In genomic region chr2:208265807-208266640, GRCh38 we compare ENCODE assay signal across 1 cellular context.
A peak's percentile ranks its signal among the peaks of the same experiment; 100 is the strongest.
TF ChIP-seq lines count a peak whose summit lies in the region.

A gene with protein sequence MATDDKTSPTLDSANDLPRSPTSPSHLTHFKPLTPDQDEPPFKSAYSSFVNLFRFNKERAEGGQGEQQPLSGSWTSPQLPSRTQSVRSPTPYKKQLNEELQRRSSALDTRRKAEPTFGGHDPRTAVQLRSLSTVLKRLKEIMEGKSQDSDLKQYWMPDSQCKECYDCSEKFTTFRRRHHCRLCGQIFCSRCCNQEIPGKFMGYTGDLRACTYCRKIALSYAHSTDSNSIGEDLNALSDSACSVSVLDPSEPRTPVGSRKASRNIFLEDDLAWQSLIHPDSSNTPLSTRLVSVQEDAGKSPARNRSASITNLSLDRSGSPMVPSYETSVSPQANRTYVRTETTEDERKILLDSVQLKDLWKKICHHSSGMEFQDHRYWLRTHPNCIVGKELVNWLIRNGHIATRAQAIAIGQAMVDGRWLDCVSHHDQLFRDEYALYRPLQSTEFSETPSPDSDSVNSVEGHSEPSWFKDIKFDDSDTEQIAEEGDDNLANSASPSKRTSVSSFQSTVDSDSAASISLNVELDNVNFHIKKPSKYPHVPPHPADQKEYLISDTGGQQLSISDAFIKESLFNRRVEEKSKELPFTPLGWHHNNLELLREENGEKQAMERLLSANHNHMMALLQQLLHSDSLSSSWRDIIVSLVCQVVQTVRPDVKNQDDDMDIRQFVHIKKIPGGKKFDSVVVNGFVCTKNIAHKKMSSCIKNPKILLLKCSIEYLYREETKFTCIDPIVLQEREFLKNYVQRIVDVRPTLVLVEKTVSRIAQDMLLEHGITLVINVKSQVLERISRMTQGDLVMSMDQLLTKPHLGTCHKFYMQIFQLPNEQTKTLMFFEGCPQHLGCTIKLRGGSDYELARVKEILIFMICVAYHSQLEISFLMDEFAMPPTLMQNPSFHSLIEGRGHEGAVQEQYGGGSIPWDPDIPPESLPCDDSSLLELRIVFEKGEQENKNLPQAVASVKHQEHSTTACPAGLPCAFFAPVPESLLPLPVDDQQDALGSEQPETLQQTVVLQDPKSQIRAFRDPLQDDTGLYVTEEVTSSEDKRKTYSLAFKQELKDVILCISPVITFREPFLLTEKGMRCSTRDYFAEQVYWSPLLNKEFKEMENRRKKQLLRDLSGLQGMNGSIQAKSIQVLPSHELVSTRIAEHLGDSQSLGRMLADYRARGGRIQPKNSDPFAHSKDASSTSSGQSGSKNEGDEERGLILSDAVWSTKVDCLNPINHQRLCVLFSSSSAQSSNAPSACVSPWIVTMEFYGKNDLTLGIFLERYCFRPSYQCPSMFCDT (N-terminal part only) (plus strand): TSS chr2:208266255. CDS start chr2:208271520, 5,265 bp downstream.

TF ChIP-seq in HEK293, 187 proteins besides CTCF, POLR2A, EP300 and RAD21 (continued from another document and continues in another):
- TF ChIP-seq ZNF350 (tag by site-specific recombination; IDR thresholded peaks at IDR 0.05) (no peak), ZNF76 (tag by site-specific recombination; IDR thresholded peaks at IDR 0.05; ENCODE audit: borderline replicate concordance, low read depth) (no peak; the same call in 1 of the 2 replicates), ZNF184 (tag by site-specific recombination; IDR thresholded peaks at IDR 0.05) (no peak), ZNF138 (tag by site-specific recombination; IDR thresholded peaks at IDR 0.05; ENCODE audit: borderline replicate concordance) (no peak), ZNF677 (tag by site-specific recombination; IDR thresholded peaks at IDR 0.05) (no peak), SP7 (tag by site-specific recombination; IDR thresholded peaks at IDR 0.05) (peak; percentile 69), ZNF26 (tag by site-specific recombination; IDR thresholded peaks at IDR 0.05) (no peak), ZNF366 (tag by site-specific recombination; conservative IDR thresholded peaks at IDR 0.05) (no peak), ZNF214 (tag by site-specific recombination; IDR thresholded peaks at IDR 0.05; ENCODE audit: borderline replicate concordance) (no peak), ZNF449 (tag by site-specific recombination; IDR thresholded peaks at IDR 0.05) (no peak; the same call in 1 of the 2 replicates), ZNF629 (tag by site-specific recombination; IDR thresholded peaks at IDR 0.05) (peak; percentile 63), ZNF19 (tag by site-specific recombination; IDR thresholded peaks at IDR 0.05; ENCODE audit: low read depth) (no peak), YY2 (tag by site-specific recombination; IDR thresholded peaks at IDR 0.05) (no peak), ZNF433 (tag by site-specific recombination; IDR thresholded peaks at IDR 0.05; ENCODE audit: low read depth) (no peak), ZNF280C (tag by site-specific recombination; IDR thresholded peaks at IDR 0.05) (no peak), ZNF174 (tag by site-specific recombination; IDR thresholded peaks at IDR 0.05) (no peak), GFI1B (tag by site-specific recombination; IDR thresholded peaks at IDR 0.05) (no peak), ZNF148 (tag by site-specific recombination; IDR thresholded peaks at IDR 0.05; ENCODE audit: borderline replicate concordance) (no peak), ZNF549 (tag by site-specific recombination; IDR thresholded peaks at IDR 0.05) (no peak), SCRT1 (tag by site-specific recombination; IDR thresholded peaks at IDR 0.05; ENCODE audit: borderline replicate concordance) (no peak), ZNF202 (tag by site-specific recombination; IDR thresholded peaks at IDR 0.05; ENCODE audit: borderline replicate concordance) (no peak), ATF2 (tag by site-specific recombination; IDR thresholded peaks at IDR 0.05; ENCODE audit: low read depth) (no peak), INSM2 (tag by site-specific recombination; IDR thresholded peaks at IDR 0.05) (no peak), ZNF335 (tag by site-specific recombination; conservative IDR thresholded peaks at IDR 0.05) (peak; percentile 37), MYNN (tag by site-specific recombination; IDR thresholded peaks at IDR 0.05; ENCODE audit: borderline replicate concordance) (no peak), ZNF311 (tag by site-specific recombination; IDR thresholded peaks at IDR 0.05; ENCODE audit: borderline replicate concordance) (no peak), ZNF747 (tag by site-specific recombination; IDR thresholded peaks at IDR 0.05) (no peak), HOXD13 (CRISPR knock-in tag; IDR thresholded peaks at IDR 0.05; ENCODE audit: borderline replicate concordance) (no peak), SETDB1 (IDR thresholded peaks at IDR 0.05; ENCODE audit: insufficient read length, low read length) (peak; percentile 63), MZF1 (tag by site-specific recombination; IDR thresholded peaks at IDR 0.05; ENCODE audit: borderline replicate concordance) (no peak), ZNF654 (tag by site-specific recombination; IDR thresholded peaks at IDR 0.05; ENCODE audit: low read depth) (no peak), ZNF24 (tag by site-specific recombination; IDR thresholded peaks at IDR 0.05) (peak; percentile 25; the same call in 1 of the 2 replicates), ZNF48 (tag by site-specific recombination; IDR thresholded peaks at IDR 0.05) (no peak), ZBTB21 (tag by site-specific recombination; IDR thresholded peaks at IDR 0.05) (no peak), ZNF571 (tag by site-specific recombination; IDR thresholded peaks at IDR 0.05) (no peak), ZNF785 (tag by site-specific recombination; IDR thresholded peaks at IDR 0.05) (no peak), ZFP69B (tag by site-specific recombination; IDR thresholded peaks at IDR 0.05) (no peak; the same call in 1 of the 2 replicates), ZNF701 (tag by site-specific recombination; IDR thresholded peaks at IDR 0.05) (no peak), ZFP37 (tag by site-specific recombination; IDR thresholded peaks at IDR 0.05) (no peak), ZNF221 (tag by site-specific recombination; IDR thresholded peaks at IDR 0.05; ENCODE audit: borderline replicate concordance) (no peak)
- TF ChIP-seq, protein P1, sequence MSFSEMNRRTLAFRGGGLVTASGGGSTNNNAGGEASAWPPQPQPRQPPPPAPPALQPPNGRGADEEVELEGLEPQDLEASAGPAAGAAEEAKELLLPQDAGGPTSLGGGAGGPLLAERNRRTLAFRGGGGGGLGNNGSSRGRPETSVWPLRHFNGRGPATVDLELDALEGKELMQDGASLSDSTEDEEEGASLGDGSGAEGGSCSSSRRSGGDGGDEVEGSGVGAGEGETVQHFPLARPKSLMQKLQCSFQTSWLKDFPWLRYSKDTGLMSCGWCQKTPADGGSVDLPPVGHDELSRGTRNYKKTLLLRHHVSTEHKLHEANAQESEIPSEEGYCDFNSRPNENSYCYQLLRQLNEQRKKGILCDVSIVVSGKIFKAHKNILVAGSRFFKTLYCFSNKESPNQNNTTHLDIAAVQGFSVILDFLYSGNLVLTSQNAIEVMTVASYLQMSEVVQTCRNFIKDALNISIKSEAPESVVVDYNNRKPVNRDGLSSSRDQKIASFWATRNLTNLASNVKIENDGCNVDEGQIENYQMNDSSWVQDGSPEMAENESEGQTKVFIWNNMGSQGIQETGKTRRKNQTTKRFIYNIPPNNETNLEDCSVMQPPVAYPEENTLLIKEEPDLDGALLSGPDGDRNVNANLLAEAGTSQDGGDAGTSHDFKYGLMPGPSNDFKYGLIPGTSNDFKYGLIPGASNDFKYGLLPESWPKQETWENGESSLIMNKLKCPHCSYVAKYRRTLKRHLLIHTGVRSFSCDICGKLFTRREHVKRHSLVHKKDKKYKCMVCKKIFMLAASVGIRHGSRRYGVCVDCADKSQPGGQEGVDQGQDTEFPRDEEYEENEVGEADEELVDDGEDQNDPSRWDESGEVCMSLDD (tag by site-specific recombination; IDR thresholded peaks at IDR 0.05), result peak; percentile 59
- TF ChIP-seq, protein P2, sequence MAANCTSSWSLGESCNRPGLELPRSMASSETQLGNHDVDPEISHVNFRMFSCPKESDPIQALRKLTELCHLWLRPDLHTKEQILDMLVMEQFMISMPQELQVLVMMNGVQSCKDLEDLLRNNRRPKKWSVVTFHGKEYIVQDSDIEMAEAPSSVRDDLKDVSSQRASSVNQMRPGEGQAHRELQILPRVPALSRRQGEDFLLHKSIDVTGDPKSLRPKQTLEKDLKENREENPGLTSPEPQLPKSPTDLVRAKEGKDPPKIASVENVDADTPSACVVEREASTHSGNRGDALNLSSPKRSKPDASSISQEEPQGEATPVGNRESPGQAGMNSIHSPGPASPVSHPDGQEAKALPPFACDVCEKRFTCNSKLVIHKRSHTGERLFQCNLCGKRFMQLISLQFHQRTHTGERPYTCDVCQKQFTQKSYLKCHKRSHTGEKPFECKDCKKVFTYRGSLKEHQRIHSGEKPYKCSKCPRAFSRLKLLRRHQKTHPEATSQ (tag by site-specific recombination; IDR thresholded peaks at IDR 0.05), result no peak
